31 cellular contexts compared by ENCODE assay signal in the genomic region with DNA sequence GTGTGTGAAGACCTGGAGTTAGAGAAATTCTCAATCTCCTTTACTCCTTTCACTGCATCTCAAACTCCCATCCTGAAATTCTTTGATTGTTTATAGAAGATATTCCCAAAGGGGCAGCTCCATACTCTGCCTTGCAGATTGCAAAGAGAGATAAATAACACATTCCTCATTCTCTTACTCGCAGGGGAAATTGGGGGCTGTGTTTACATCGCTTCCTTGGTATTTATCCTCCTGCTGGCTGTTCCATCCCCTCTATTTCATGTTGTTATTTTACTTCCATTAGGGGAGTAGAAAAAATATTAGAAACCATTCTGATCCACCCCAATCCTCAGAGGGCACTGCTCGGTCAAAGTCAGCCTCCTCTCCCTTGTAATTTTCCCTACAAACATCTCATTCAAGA.
DNase-seq lines count a peak whose midpoint lies in the region; ATAC-seq lines count a peak whose summit lies in the region.
"Had no signal": no experiment of that assay in that cellular context is flagged by ENCODE, and none has a peak within 500 bp of the region (broad histone marks: within the 10 kb centered on the region; RNA-seq: fewer than 3 reads in every experiment).

No MANE protein-coding gene starts in this region.

- H2BK120ac ChIP-seq in trophoblast cell (ENCODE audit: insufficient read depth, low read length, poor library complexity), result no peak overlapping the region

- no peaks in the 10 kb centered on the region for H3K4me1 Mint-ChIP-seq in activated T-helper 17 cell treated with anti-CD3 and anti-CD28 coated beads, Interleukin-2, amount 50 U/mL, for 72 hours
- H3K4me1 Mint-ChIP-seq: activated CD4-positive, alpha-beta T cell treated with anti-CD3 and anti-CD28 coated beads, Interleukin-2, amount 10 ng/mL, durations not matched to agents 24 days and 14 days; naive B cell had no signal

- H3K27ac Mint-ChIP-seq in activated T-helper 17 cell treated with anti-CD3 and anti-CD28 coated beads, Interleukin-2, amount 50 U/mL, for 72 hours, result no peak overlapping the region
- H3K27ac Mint-ChIP-seq: activated CD4-positive, alpha-beta T cell treated with anti-CD3 and anti-CD28 coated beads, Interleukin-2, amount 10 ng/mL, durations not matched to agents 24 days and 14 days; naive B cell; T-helper 2 cell treated with Interferon-gamma antibody and Interleukin-4, amounts not matched to agents 5 μg/mL and 100 μg/mL, for 36 hours had no signal

- H3K36me3 Mint-ChIP-seq in activated T-helper 17 cell treated with anti-CD3 and anti-CD28 coated beads, Interleukin-2, amount 50 U/mL, for 72 hours (ENCODE audit: low read depth), result no peaks in the 10 kb centered on the region
- H3K36me3 Mint-ChIP-seq: naive B cell had no signal

- no peak overlapping the region for H4K91ac ChIP-seq in trophoblast cell (ENCODE audit: low read depth, low read length)

- no peak overlapping the region for H2BK5ac ChIP-seq in trophoblast cell (ENCODE audit: low read depth, low read length, poor library complexity)

- H3K9me3 Mint-ChIP-seq in activated T-helper 17 cell treated with anti-CD3 and anti-CD28 coated beads, Interleukin-2, amount 50 U/mL, for 72 hours, result peaks cover 4% of the 10 kb centered on the region
- H3K9me3 Mint-ChIP-seq: activated CD4-positive, alpha-beta T cell treated with anti-CD3 and anti-CD28 coated beads, Interleukin-2, amount 10 ng/mL, durations not matched to agents 24 days and 14 days; T-helper 2 cell treated with Interferon-gamma antibody and Interleukin-4, amounts not matched to agents 5 μg/mL and 100 μg/mL, for 36 hours had no signal

- no peaks in the 10 kb centered on the region for H3K9me3 ChIP-seq in SJSA1 (replicated peaks)
- no peaks in the 10 kb centered on the region for H3K9me3 ChIP-seq in trophoblast cell (ENCODE audit: insufficient read depth, low read depth, low read length)
- H3K9me3 ChIP-seq: Caco-2, MG63 had no signal

- DNase-seq in ELR (ENCODE audit: low read depth), result peak; percentile 19
- DNase-seq in SJSA1 (ENCODE audit: low read depth in 1 of 2, low spot score in 2 of 2), result no peak
- peak; percentile 33 for DNase-seq in fibroblast of peridontal ligament (ENCODE audit: extremely low read depth)
- no peak for DNase-seq in trophoblast cell
- DNase-seq in inferior parietal cortex (ENCODE audit: extremely low spot score), result no peak
- DNase-seq: activated CD4-positive, alpha-beta T cell treated with anti-CD3 and anti-CD28 coated beads, Interleukin-2, amount 10 ng/mL, durations not matched to agents 24 days and 14 days; activated naive CD4-positive, alpha-beta T cell; activated T-cell treated with anti-CD3 and anti-CD28 coated beads, Interleukin-2, amount 50 U/mL, for 4 hours; Caco-2; DND-41; effector CD4-positive, alpha-beta T cell; HCEC 1CT; left cardiac atrium; mammary epithelial cell; MG63; naive B cell; NCI-H1417 treated with DMSO at 0.1 percent for 48 hours; NCI-H446; NCI-H774; occipital lobe; spleen; upper lobe of right lung; WERI-Rb-1 had no signal

- no peak overlapping the region for H4K12ac ChIP-seq in trophoblast cell (ENCODE audit: low read depth, low read length)

- no peak overlapping the region for H2AK5ac ChIP-seq in trophoblast cell (ENCODE audit: low read length)

- no peak overlapping the region for H3K4ac ChIP-seq in trophoblast cell (ENCODE audit: low read depth, low read length)

- H3K18ac ChIP-seq in trophoblast cell (ENCODE audit: low read length), result no peak overlapping the region

- H3K27me3 ChIP-seq in SJSA1 (replicated peaks) (no peaks in the 10 kb centered on the region), trophoblast cell (ENCODE audit: insufficient read depth, low read length) (no peaks in the 10 kb centered on the region)
- H3K27me3 ChIP-seq: BLaER1 treated with 17β-estradiol and CSF1 and Interleukin-3, amounts not matched to agents 10 nM and 100 nM; breast epithelium; MG63; spleen; upper lobe of right lung had no signal

- H3K36me3 ChIP-seq in SJSA1 (no peaks in the 10 kb centered on the region), trophoblast cell (ENCODE audit: control insufficient read depth in 1 of 2, insufficient read depth in 2 of 2, low read length in 2 of 2) (no peaks in the 10 kb centered on the region)
- H3K36me3 ChIP-seq: BLaER1 treated with 17β-estradiol and CSF1 and Interleukin-3, amounts not matched to agents 10 nM and 100 nM; breast epithelium; MG63; spleen; upper lobe of right lung; WERI-Rb-1 had no signal

- H3K27me3 Mint-ChIP-seq in activated T-helper 17 cell treated with anti-CD3 and anti-CD28 coated beads, Interleukin-2, amount 50 U/mL, for 72 hours, result no peaks in the 10 kb centered on the region
- H3K27me3 Mint-ChIP-seq: activated CD4-positive, alpha-beta T cell treated with anti-CD3 and anti-CD28 coated beads, Interleukin-2, amount 10 ng/mL, durations not matched to agents 24 days and 14 days; naive B cell had no signal

- no peak overlapping the region for H2AFZ ChIP-seq in trophoblast cell (ENCODE audit: insufficient read depth, low read length, poor library complexity)

- H3K27ac ChIP-seq in SJSA1, result peak overlapping the region; percentile 4; the same call in 1 of the 2 replicates
- H3K27ac ChIP-seq in trophoblast cell (ENCODE audit: low read depth, low read length), result no peak overlapping the region
- H3K27ac ChIP-seq: BLaER1 treated with 17β-estradiol and CSF1 and Interleukin-3, amounts not matched to agents 10 nM and 100 nM; breast epithelium; epithelial cell of prostate; RWPE1; spleen; upper lobe of right lung; WERI-Rb-1 had no signal

- no peak overlapping the region for H3K14ac ChIP-seq in trophoblast cell (ENCODE audit: low read length)

- H3K23ac ChIP-seq in trophoblast cell (ENCODE audit: low read length), result no peak overlapping the region

- WGBS in trophoblast cell (ENCODE audit: extremely low coverage, insufficient coverage, insufficient read length), result no CpG with 5 or more reads among the region's 3 CpGs

- H3K4me3 Mint-ChIP-seq in activated T-helper 17 cell treated with anti-CD3 and anti-CD28 coated beads, Interleukin-2, amount 50 U/mL, for 72 hours, result no peak overlapping the region
- H3K4me3 Mint-ChIP-seq: activated CD4-positive, alpha-beta T cell treated with anti-CD3 and anti-CD28 coated beads, Interleukin-2, amount 10 ng/mL, durations not matched to agents 24 days and 14 days; activated T-cell treated with anti-CD3 and anti-CD28 coated beads, Interleukin-2, amount 50 U/mL, for 4 hours; naive B cell; T-helper 2 cell treated with Interferon-gamma antibody and Interleukin-4, amounts not matched to agents 5 μg/mL and 100 μg/mL, for 36 hours had no signal

- H4K8ac ChIP-seq in trophoblast cell (ENCODE audit: low read depth, low read length), result no peak overlapping the region

- H3K4me1 ChIP-seq in SJSA1 (replicated peaks) (peaks cover 20% of the 10 kb centered on the region), trophoblast cell (ENCODE audit: control insufficient read depth in 1 of 2, insufficient read depth in 2 of 2, low read length in 2 of 2) (no peaks in the 10 kb centered on the region)
- H3K4me1 ChIP-seq: breast epithelium, Caco-2, spleen, upper lobe of right lung had no signal

- H3K79me2 ChIP-seq in trophoblast cell (ENCODE audit: control insufficient read depth, insufficient read depth, low read length, poor library complexity), result no peaks in the 10 kb centered on the region

- H2BK12ac ChIP-seq in trophoblast cell (ENCODE audit: low read length), result no peak overlapping the region

- peak overlapping the region; percentile 23 for H3K4me2 ChIP-seq in trophoblast cell (ENCODE audit: low read length)
- H3K4me2 ChIP-seq: BLaER1 treated with 17β-estradiol and CSF1 and Interleukin-3, amounts not matched to agents 10 nM and 100 nM had no signal

- no peak overlapping the region for H3K9ac ChIP-seq in trophoblast cell (ENCODE audit: low read length)
- H3K9ac ChIP-seq: BLaER1 treated with 17β-estradiol and CSF1 and Interleukin-3, amounts not matched to agents 10 nM and 100 nM had no signal

- H3K4me3 ChIP-seq in SJSA1, result no peak overlapping the region
- no peak overlapping the region for H3K4me3 ChIP-seq in trophoblast cell (ENCODE audit: low read depth, low read length)
- H3K4me3 ChIP-seq: BLaER1 treated with 17β-estradiol and CSF1 and Interleukin-3, amounts not matched to agents 10 nM and 100 nM; breast epithelium; MG63; spleen; upper lobe of right lung had no signal

- H3K79me1 ChIP-seq in trophoblast cell (ENCODE audit: low read length), result no peaks in the 10 kb centered on the region

- no peak for ATAC-seq in activated T-helper 17 cell treated with anti-CD3 and anti-CD28 coated beads, Interleukin-2, amount 50 U/mL, for 72 hours (replicated peaks)
- no peak for ATAC-seq in HG02642 (IDR thresholded peaks at IDR 0.05; ENCODE audit: poor library complexity, unreplicated experiment)
- ATAC-seq in GM19452 (IDR thresholded peaks at IDR 0.05; ENCODE audit: unreplicated experiment), result no peak
- ATAC-seq: activated T-cell treated with anti-CD3 and anti-CD28 coated beads, Interleukin-2, amount 50 U/mL, for 4 hours; left cardiac atrium; upper lobe of right lung had no signal

Comparison
In these comparisons a context has a peak if more than half of its experiments do, and no peak if none do; other contexts are left out.
1. DNase-seq: peak in ELR (single experiment) and fibroblast of peridontal ligament (single experiment); none in SJSA1 (0 of 2), trophoblast cell (0 of 2) and inferior parietal cortex (single experiment).